ENCODE assay signal across 21 cellular contexts in the genomic region with DNA sequence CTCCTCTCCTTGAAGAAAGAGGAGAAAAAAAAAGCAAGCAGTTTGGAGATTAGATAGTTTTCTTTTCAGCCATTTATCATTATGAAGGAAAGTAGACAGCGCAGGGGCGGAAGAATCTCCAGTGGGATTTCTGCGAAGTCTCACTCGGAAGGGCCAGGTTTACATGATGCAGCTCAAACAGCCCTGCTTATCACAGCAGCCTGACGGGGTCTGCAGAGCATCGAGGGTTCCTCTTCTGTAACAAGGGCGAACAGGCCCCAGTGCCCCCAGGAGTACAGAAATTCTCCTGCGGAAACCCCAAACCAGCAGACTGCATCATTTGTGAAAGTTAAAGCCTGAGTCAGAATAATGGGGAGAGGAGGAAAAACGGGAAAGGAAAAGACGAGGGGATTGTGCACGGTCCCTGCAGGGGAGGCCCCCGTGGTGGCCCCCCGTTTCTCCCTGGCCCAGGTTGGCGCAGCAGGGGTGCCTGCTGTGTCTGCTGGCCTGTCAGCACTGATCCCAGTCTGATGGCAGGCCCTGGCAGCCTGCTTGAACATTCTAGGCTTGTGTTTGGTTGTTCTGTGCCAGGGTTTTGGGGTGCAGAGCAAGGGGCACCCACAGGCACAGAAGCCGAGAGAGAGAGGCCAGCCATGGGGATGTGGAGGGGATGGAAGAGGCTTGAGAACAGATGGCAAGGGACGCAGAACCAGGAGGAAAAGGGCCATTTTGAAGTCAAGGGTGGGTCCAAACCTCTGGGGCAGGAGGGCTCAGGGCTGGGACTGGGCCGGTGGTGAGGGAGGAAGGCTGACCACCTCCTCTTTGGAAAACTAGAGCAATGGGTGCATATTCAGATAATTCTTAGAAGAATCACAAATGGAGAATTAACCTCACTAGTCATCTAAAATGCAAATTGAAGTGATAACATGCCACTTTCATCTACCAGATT. TPM values are rescaled to one million over a fixed set of nuclear protein-coding genes. Genes with fewer than 3 reads are reported as not detected.
"Had no signal": no experiment of that assay in that cellular context is flagged by ENCODE, and none has a peak within 500 bp of the region (broad histone marks: within the 10 kb centered on the region; RNA-seq: fewer than 3 reads in every experiment).

No MANE protein-coding gene starts in this region.

- ATAC-seq: naive thymus-derived CD4-positive, alpha-beta T cell; pancreas; stimulated activated naive B cell treated with anti-CD40 and anti-IgM and Interleukin-4, amounts not matched to agents 10 μg/mL and 1 μg/mL and 100 μg/mL, for 72 hours had no signal

- H3K27ac ChIP-seq: epithelial cell of prostate, left ventricle myocardium inferior, neutrophil, pancreas, sigmoid colon, SK-N-MC, uterus had no signal

- H3K27me3 ChIP-seq: pancreas, sigmoid colon, uterus had no signal

- DNase-seq: activated CD4-positive, alpha-beta memory T cell treated with anti-CD3 and anti-CD28 coated beads, Interleukin-2, amount 10 ng/mL, durations not matched to agents 7 days and 5 days; activated CD4-positive, alpha-beta T cell treated with anti-CD3 and anti-CD28 coated beads for 48 hours; activated CD4-positive, CD25-positive, alpha-beta regulatory T cell; activated effector memory CD4-positive, alpha-beta T cell treated with anti-CD3 and anti-CD28 coated beads, Interleukin-2, amount 50 U/mL, for 16 hours; activated T-cell treated with anti-CD3 and anti-CD28 coated beads, Interleukin-2, amount 50 U/mL, for 48 hours; hippocampal formation; left ventricle myocardium inferior; naive thymus-derived CD4-positive, alpha-beta T cell; pancreas; sigmoid colon; stimulated activated naive B cell treated with anti-CD40 and anti-IgM and Interleukin-4, amounts not matched to agents 10 μg/mL and 1 μg/mL and 100 μg/mL, for 72 hours; T1000; uterus had no signal

- H3K4me3 ChIP-seq: left ventricle myocardium inferior, pancreas, sigmoid colon, SK-N-MC, uterus had no signal

- H3K9me3 ChIP-seq: left ventricle myocardium inferior, neutrophil, pancreas, sigmoid colon, uterus had no signal

- H3K4me1 ChIP-seq: left ventricle myocardium inferior, pancreas had no signal

- FAIRE-seq: bronchial epithelial cell, keratinocyte, pancreas had no signal

- H3K36me3 ChIP-seq: left ventricle myocardium inferior, neutrophil, pancreas, sigmoid colon, uterus had no signal

RNA-seq across cellular contexts. Expression of a gene that starts 35.7 kb away (rescaled TPM):
- total RNA-seq: activated CD4-positive, alpha-beta memory T cell treated with anti-CD3 and anti-CD28 coated beads, Interleukin-2, amount 10 ng/mL, durations not matched to agents 7 days and 5 days; bronchial epithelial cell; cerebellum; glomerular endothelial cell; left ventricle myocardium inferior; naive thymus-derived CD4-positive, alpha-beta T cell; pancreas; sigmoid colon; T-helper 1 cell treated with Interleukin-12 subunit alpha and Interleukin-12 subunit beta and Interleukin-4 antibody, amounts not matched to agents 30 ng/mL and 1 ng/mL, for 36 hours; uterus had no signal
- polyA plus RNA-seq: naive thymus-derived CD4-positive, alpha-beta T cell; pancreas; sigmoid colon had no signal
